ENCODE assay signal across 21 cellular contexts in genomic region chr13:30124131-30124768, GRCh38.
"Had no signal": no experiment of that assay in that cellular context is flagged by ENCODE, and none has a peak within 500 bp of the region (broad histone marks: within the 10 kb centered on the region; RNA-seq: fewer than 3 reads in every experiment).

No MANE protein-coding gene starts in this region.

- H3K9me3 ChIP-seq: esophagus squamous epithelium, heart right ventricle, right atrium auricular region, suprapubic skin had no signal

- DNase-seq: activated CD4-positive, alpha-beta T cell treated with anti-CD3 and anti-CD28 coated beads for 1 hour; activated CD8-positive, alpha-beta memory T cell treated with anti-CD3 and anti-CD28 coated beads for 24 hours; activated CD8-positive, alpha-beta memory T cell treated with anti-CD3 and anti-CD28 coated beads, Interleukin-2, amount 50 U/mL, for 48 hours; activated effector memory CD4-positive, alpha-beta T cell treated with Interleukin-2 at 50 U/mL for 16 hours; activated naive CD4-positive, alpha-beta T cell treated with anti-CD3 and anti-CD28 coated beads, Interleukin-2, amount 10 ng/mL, durations not matched to agents 7 days and 5 days; activated naive CD8-positive, alpha-beta T cell treated with anti-CD3 and anti-CD28 coated beads, Interleukin-2, amount 50 U/mL, for 24 hours; activated T-cell treated with anti-CD3 and anti-CD28 coated beads, Interleukin-2, amount 50 U/mL, for 48 hours; anterior cingulate cortex; brain microvascular endothelial cell; effector CD8-positive, alpha-beta T cell; esophagus squamous epithelium; heart right ventricle; mesendoderm; posterior cingulate gyrus; stimulated activated CD4-positive, alpha-beta T cell treated with anti-CD3 and anti-CD28 coated beads, Interleukin-15, amount 100 ng/mL, for 24 hours; stimulated activated CD4-positive, alpha-beta T cell treated with anti-CD3 and anti-CD28 coated beads, Interleukin-2, amount 100 ng/mL, for 48 hours; T-helper 2 cell; WERI-Rb-1 had no signal

- H3K36me3 ChIP-seq: brain microvascular endothelial cell, esophagus squamous epithelium, heart right ventricle, right atrium auricular region, suprapubic skin, WERI-Rb-1 had no signal

- H3K27me3 ChIP-seq: brain microvascular endothelial cell, right atrium auricular region, suprapubic skin had no signal

- H3K4me3 ChIP-seq: esophagus squamous epithelium, heart right ventricle, right atrium auricular region, suprapubic skin had no signal

- ATAC-seq: activated naive CD8-positive, alpha-beta T cell treated with anti-CD3 and anti-CD28 coated beads, Interleukin-2, amount 50 U/mL, for 24 hours; natural killer cell treated with Interleukin-12 subunit alpha and Interleukin-12 subunit beta and Interleukin-15 and Interleukin-18, amount 100 ng/mL, for 72 hours had no signal

- H3K27ac ChIP-seq: brain microvascular endothelial cell, heart right ventricle, right atrium auricular region, WERI-Rb-1 had no signal
